ENCODE assay signal across 26 cellular contexts in the genomic region with DNA sequence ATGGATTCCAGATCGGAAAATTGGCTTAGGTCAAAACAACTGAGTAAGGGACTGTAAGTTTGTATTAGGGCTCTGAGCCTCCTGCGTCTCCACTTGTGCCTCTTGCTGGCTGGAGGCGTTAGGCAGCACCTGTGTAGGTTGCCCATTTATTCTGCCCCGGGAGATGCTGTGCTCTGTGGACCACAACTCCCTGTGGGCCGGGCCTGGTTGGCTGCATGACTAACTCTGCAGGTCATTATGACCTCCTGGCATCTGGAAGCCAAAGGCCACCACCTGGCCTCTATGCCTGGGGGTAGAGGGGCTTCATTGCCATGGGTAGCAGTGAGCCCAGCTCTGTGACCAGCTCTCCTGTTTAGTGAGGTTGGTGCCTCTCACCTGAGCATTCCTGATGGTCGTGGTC. TPM values are rescaled to one million over a fixed set of nuclear protein-coding genes. Genes with fewer than 3 reads are reported as not detected.
A peak's percentile ranks its signal among the peaks of the same experiment; 100 is the strongest.
DNase-seq lines count a peak whose midpoint lies in the region; ATAC-seq and TF ChIP-seq lines count a peak whose summit lies in the region.
"Had no signal": no experiment of that assay in that cellular context is flagged by ENCODE, and none has a peak within 500 bp of the region (broad histone marks: within the 10 kb centered on the region; RNA-seq: fewer than 3 reads in every experiment).

No MANE protein-coding gene starts in this region.

- ATAC-seq in activated CD8-positive, alpha-beta T cell treated with anti-CD3 and anti-CD28 coated beads for 36 hours, result peak; percentile 26
- peak; percentile 34 for ATAC-seq in stimulated activated naive CD8-positive, alpha-beta T cell treated with anti-CD3 and anti-CD28 coated beads, Interleukin-15, amount 100 ng/mL, for 72 hours
- ATAC-seq in HG03097 (IDR thresholded peaks at IDR 0.05; ENCODE audit: low FRiP score, unreplicated experiment), result no peak
- ATAC-seq: A549, gastroesophageal sphincter, right cardiac atrium had no signal

- POLR2A ChIA-PET in activated CD8-positive, alpha-beta T cell treated with anti-CD3 and anti-CD28 coated beads for 36 hours (lab: Charles Lee), result no interaction called here

- no peaks in the 10 kb centered on the region for H3K9me2 ChIP-seq in hepatocyte (replicated peaks; ENCODE audit: insufficient read depth)

- H3K4me1 ChIP-seq in hepatocyte (ENCODE audit: insufficient read depth), result peaks cover 25% of the 10 kb centered on the region
- H3K4me1 ChIP-seq: BE2C, gastroesophageal sphincter, left ventricle myocardium inferior, parathyroid adenoma, tibial nerve had no signal

- no peak for DNase-seq in activated T-cell treated with anti-CD3 and anti-CD28 coated beads, Interleukin-2, amount 50 U/mL, for 24 hours
- no peak for DNase-seq in activated T-cell treated with anti-CD3 and anti-CD28 coated beads, Interleukin-2, amount 50 U/mL, for 48 hours
- DNase-seq in activated CD8-positive, alpha-beta T cell treated with anti-CD3 and anti-CD28 coated beads for 36 hours, result peak; percentile 33
- DNase-seq in hepatocyte (ENCODE audit: low spot score), result no peak
- no peak for DNase-seq in stimulated activated naive CD8-positive, alpha-beta T cell treated with anti-CD3 and anti-CD28 coated beads, Interleukin-15, amount 100 ng/mL, for 72 hours
- no peak for DNase-seq in ACHN
- DNase-seq in mesothelial cell of epicardium (ENCODE audit: low spot score in 2 of 2, unreplicated experiment in 2 of 2), result no peak
- DNase-seq: activated CD4-positive, alpha-beta T cell treated with anti-CD3 and anti-CD28 coated beads for 36 hours; activated gamma-delta T cell; aorta; BE2C; Calu3; dermis blood vessel endothelial cell; left ventricle myocardium inferior; midbrain; NCI-H1048; NCI-H1694 treated with DMSO at 0.1 percent for 48 hours; NCI-H2171 treated with DMSO at 0.1 percent for 48 hours; NCI-H524; right cardiac atrium had no signal

- no peaks in the 10 kb centered on the region for H3K79me2 ChIP-seq in hepatocyte
- H3K79me2 ChIP-seq: parathyroid adenoma had no signal

- no peak overlapping the region for H3K4me3 Mint-ChIP-seq in activated T-cell treated with anti-CD3 and anti-CD28 coated beads, Interleukin-2, amount 50 U/mL, for 24 hours
- peak overlapping the region; percentile 62 for H3K4me3 Mint-ChIP-seq in activated CD8-positive, alpha-beta T cell treated with anti-CD3 and anti-CD28 coated beads for 36 hours
- H3K4me3 Mint-ChIP-seq in stimulated activated naive CD8-positive, alpha-beta T cell treated with anti-CD3 and anti-CD28 coated beads, Interleukin-15, amount 100 ng/mL, for 72 hours, result peak overlapping the region; percentile 44 to 85
- H3K4me3 Mint-ChIP-seq in mesothelial cell of epicardium, result no peak overlapping the region
- H3K4me3 Mint-ChIP-seq: activated CD4-positive, alpha-beta T cell treated with anti-CD3 and anti-CD28 coated beads for 36 hours; nephron had no signal

- H3K4me2 ChIP-seq in hepatocyte, result no peak overlapping the region
- H3K4me2 ChIP-seq: A549 had no signal

- H3K36me3 ChIP-seq in hepatocyte (replicated peaks; ENCODE audit: insufficient read depth, low read depth), result no peaks in the 10 kb centered on the region
- H3K36me3 ChIP-seq: BE2C, left ventricle myocardium inferior, tibial nerve had no signal

- intact Hi-C loops in activated CD8-positive, alpha-beta T cell treated with anti-CD3 and anti-CD28 coated beads for 36 hours (cut with micrococcal nuclease), result no loop called here

- no peak overlapping the region for H3K4me3 ChIP-seq in hepatocyte
- H3K4me3 ChIP-seq: A549, gastroesophageal sphincter, left ventricle myocardium inferior, tibial nerve had no signal

- no peaks in the 10 kb centered on the region for H4K20me1 ChIP-seq in hepatocyte (ENCODE audit: insufficient read depth, poor library complexity, severe bottlenecking)

- H3K27me3 ChIP-seq in hepatocyte, result no peaks in the 10 kb centered on the region
- H3K27me3 ChIP-seq: BE2C, gastroesophageal sphincter, tibial nerve had no signal

- in situ Hi-C loops in ACHN (cut with HindIII; ENCODE audit: low pct_ligation_motif_present, low pct_unique_long_range_greater_than_20kb, low sequenced_read_pairs), result no loop called here

- 86% methylated on average over 6 of the region's 6 CpGs for WGBS in hepatocyte (ENCODE audit: low lambda C conversion rate, missing lambda C conversion rate)

- no peak for TF ChIP-seq CTCF in activated CD8-positive, alpha-beta T cell treated with anti-CD3 and anti-CD28 coated beads for 36 hours (IDR thresholded peaks at IDR 0.05)
- no peak for TF ChIP-seq CTCF in hepatocyte (IDR thresholded peaks at IDR 0.05; ENCODE audit: poor library complexity)
- TF ChIP-seq CTCF in mesothelial cell of epicardium (IDR thresholded peaks at IDR 0.05; ENCODE audit: unreplicated experiment), result no peak

- H3K27ac Mint-ChIP-seq in activated T-cell treated with anti-CD3 and anti-CD28 coated beads, Interleukin-2, amount 50 U/mL, for 24 hours, result peak overlapping the region; percentile 87
- H3K27ac Mint-ChIP-seq in activated CD8-positive, alpha-beta T cell treated with anti-CD3 and anti-CD28 coated beads for 36 hours, result peak overlapping the region; percentile 87
- H3K27ac Mint-ChIP-seq in stimulated activated naive CD8-positive, alpha-beta T cell treated with anti-CD3 and anti-CD28 coated beads, Interleukin-15, amount 100 ng/mL, for 72 hours, result peak overlapping the region; percentile 89 to 98
- H3K27ac Mint-ChIP-seq in mesothelial cell of epicardium, result no peak overlapping the region
- H3K27ac Mint-ChIP-seq: nephron had no signal

- no peaks in the 10 kb centered on the region for H3K9me3 ChIP-seq in hepatocyte (ENCODE audit: low read depth)
- H3K9me3 ChIP-seq: A549, BE2C, gastroesophageal sphincter, left ventricle myocardium inferior, tibial nerve had no signal

- H3K4me1 Mint-ChIP-seq in activated T-cell treated with anti-CD3 and anti-CD28 coated beads, Interleukin-2, amount 50 U/mL, for 24 hours (ENCODE audit: low read depth), result peaks cover 17% of the 10 kb centered on the region
- H3K4me1 Mint-ChIP-seq in activated CD8-positive, alpha-beta T cell treated with anti-CD3 and anti-CD28 coated beads for 36 hours (ENCODE audit: low read depth), result peaks cover 35% of the 10 kb centered on the region
- H3K4me1 Mint-ChIP-seq in stimulated activated naive CD8-positive, alpha-beta T cell treated with anti-CD3 and anti-CD28 coated beads, Interleukin-15, amount 100 ng/mL, for 72 hours, result peaks cover 48% of the 10 kb centered on the region
- no peaks in the 10 kb centered on the region for H3K4me1 Mint-ChIP-seq in mesothelial cell of epicardium
- H3K4me1 Mint-ChIP-seq: nephron had no signal

- CTCF ChIA-PET in activated CD8-positive, alpha-beta T cell treated with anti-CD3 and anti-CD28 coated beads for 36 hours (lab: Charles Lee), result no interaction called here

- H3K36me3 Mint-ChIP-seq in activated T-cell treated with anti-CD3 and anti-CD28 coated beads, Interleukin-2, amount 50 U/mL, for 24 hours (ENCODE audit: low read depth), result no peaks in the 10 kb centered on the region
- peaks cover 2% of the 10 kb centered on the region for H3K36me3 Mint-ChIP-seq in activated CD8-positive, alpha-beta T cell treated with anti-CD3 and anti-CD28 coated beads for 36 hours (ENCODE audit: low read depth)
- no peaks in the 10 kb centered on the region for H3K36me3 Mint-ChIP-seq in mesothelial cell of epicardium

- no peaks in the 10 kb centered on the region for H3K9me3 Mint-ChIP-seq in activated T-cell treated with anti-CD3 and anti-CD28 coated beads, Interleukin-2, amount 50 U/mL, for 24 hours
- no peaks in the 10 kb centered on the region for H3K9me3 Mint-ChIP-seq in activated CD8-positive, alpha-beta T cell treated with anti-CD3 and anti-CD28 coated beads for 36 hours
- peaks cover 0 to 4% of the 10 kb centered on the region in 2 donors for H3K9me3 Mint-ChIP-seq in stimulated activated naive CD8-positive, alpha-beta T cell treated with anti-CD3 and anti-CD28 coated beads, Interleukin-15, amount 100 ng/mL, for 72 hours
- no peaks in the 10 kb centered on the region for H3K9me3 Mint-ChIP-seq in mesothelial cell of epicardium
- H3K9me3 Mint-ChIP-seq: nephron had no signal

- no peak overlapping the region for H2AFZ ChIP-seq in hepatocyte
- H2AFZ ChIP-seq: parathyroid adenoma had no signal

- H3K27ac ChIP-seq in hepatocyte, result peak overlapping the region; percentile 97
- H3K27ac ChIP-seq: gastroesophageal sphincter, left ventricle myocardium inferior, parathyroid adenoma, tibial nerve had no signal

- no peaks in the 10 kb centered on the region for H3K27me3 Mint-ChIP-seq in activated T-cell treated with anti-CD3 and anti-CD28 coated beads, Interleukin-2, amount 50 U/mL, for 24 hours
- H3K27me3 Mint-ChIP-seq in activated CD8-positive, alpha-beta T cell treated with anti-CD3 and anti-CD28 coated beads for 36 hours, result no peaks in the 10 kb centered on the region
- no peaks in the 10 kb centered on the region for H3K27me3 Mint-ChIP-seq in stimulated activated naive CD8-positive, alpha-beta T cell treated with anti-CD3 and anti-CD28 coated beads, Interleukin-15, amount 100 ng/mL, for 72 hours
- H3K27me3 Mint-ChIP-seq in mesothelial cell of epicardium (ENCODE audit: low read depth), result no peaks in the 10 kb centered on the region
- H3K27me3 Mint-ChIP-seq: activated CD4-positive, alpha-beta T cell treated with anti-CD3 and anti-CD28 coated beads for 36 hours had no signal

RNA-seq across cellular contexts. Expression of gene BDH1, which starts 36.0 kb away (rescaled TPM):
- 100 to 1,000 TPM; 118 to 126 TPM for total RNA-seq in activated CD8-positive, alpha-beta T cell treated with anti-CD3 and anti-CD28 coated beads for 36 hours
- total RNA-seq in hepatocyte (62.9 and 64.2 TPM in 2 replicates), mesothelial cell of epicardium (14.0 to 14.9 TPM (median 14.7 TPM) in 3 replicates)
- 40.3 and 61.8 TPM in 2 replicates for polyA plus RNA-seq in hepatocyte

Comparison
In these comparisons a context has a peak if more than half of its experiments do, and no peak if none do; other contexts are left out.
1. H3K4me3 Mint-ChIP-seq: peak in activated CD8-positive, alpha-beta T cell treated with anti-CD3 and anti-CD28 coated beads for 36 hours (single experiment) and stimulated activated naive CD8-positive, alpha-beta T cell treated with anti-CD3 and anti-CD28 coated beads, Interleukin-15, amount 100 ng/mL, for 72 hours (2 of 2); none in activated T-cell treated with anti-CD3 and anti-CD28 coated beads, Interleukin-2, amount 50 U/mL, for 24 hours (single experiment) and mesothelial cell of epicardium (single experiment).